1 cellular context compared by ENCODE assay signal in genomic region chr4:30790123-30790522, GRCh38.
TF ChIP-seq lines count a peak whose summit lies in the region.

No MANE protein-coding gene starts in this region.

TF ChIP-seq in SK-N-SH, 30 proteins besides CTCF, POLR2A, EP300 and RAD21 (continued from another document):
- TF ChIP-seq ZBTB33 (IDR thresholded peaks at IDR 0.05; ENCODE audit: borderline replicate concordance, low read depth) (no peak), TAF1 (IDR thresholded peaks at IDR 0.05; ENCODE audit: borderline replicate concordance, low read depth, low read length) (no peak), RXRA (IDR thresholded peaks at IDR 0.05; ENCODE audit: borderline replicate concordance, low read depth) (no peak), EZH2phosphoT487 (IDR thresholded peaks at IDR 0.05; ENCODE audit: borderline replicate concordance, low read depth) (no peak), SMC3 (IDR thresholded peaks at IDR 0.05; ENCODE audit: low read depth, low read length) (no peak), NFIC (IDR thresholded peaks at IDR 0.05; ENCODE audit: borderline replicate concordance) (no peak), MEF2A (IDR thresholded peaks at IDR 0.05; ENCODE audit: borderline replicate concordance, low read depth) (no peak), JUND (IDR thresholded peaks at IDR 0.05) (no peak), POLR2AphosphoS5 (IDR thresholded peaks at IDR 0.05; ENCODE audit: low read depth, low read length) (no peak)
